9 cellular contexts compared by ENCODE assay signal in the genomic region with DNA sequence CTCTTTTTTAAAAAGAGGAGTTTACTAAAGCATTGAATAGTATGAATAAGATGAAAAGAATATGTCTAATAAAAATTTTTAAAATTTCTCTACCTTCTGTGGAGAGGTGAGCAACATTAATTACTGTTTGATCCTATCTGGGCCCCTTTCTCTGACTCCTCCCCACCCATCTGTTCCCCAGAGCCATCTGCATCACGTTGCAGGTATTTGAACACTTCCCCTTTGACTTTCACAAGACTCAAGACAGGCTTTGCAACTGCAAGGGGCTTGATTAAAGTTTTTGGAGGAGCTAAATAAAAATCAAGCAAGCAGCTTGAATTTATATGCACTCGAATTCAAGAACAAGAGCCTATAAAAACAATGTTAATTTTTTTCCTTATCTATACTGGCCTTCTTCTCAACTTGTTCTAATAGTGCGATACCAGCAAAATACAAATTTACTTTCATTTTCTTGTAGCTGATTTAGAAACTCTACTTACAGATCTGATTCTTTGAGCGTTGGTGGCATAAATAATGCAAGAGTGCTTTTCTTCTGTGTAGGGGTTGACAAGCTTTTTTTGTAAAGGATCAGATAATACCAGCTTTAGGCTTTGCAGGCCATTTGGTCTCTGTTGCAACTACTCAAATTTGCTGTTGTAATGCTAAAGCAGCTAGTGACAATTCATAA. TPM values are rescaled to one million over a fixed set of nuclear protein-coding genes. Genes with fewer than 3 reads are reported as not detected.
A peak's percentile ranks its signal among the peaks of the same experiment; 100 is the strongest.
DNase-seq lines count a peak whose midpoint lies in the region; ATAC-seq lines count a peak whose summit lies in the region.
"Had no signal": no experiment of that assay in that cellular context is flagged by ENCODE, and none has a peak within 500 bp of the region (broad histone marks: within the 10 kb centered on the region; RNA-seq: fewer than 3 reads in every experiment).

No MANE protein-coding gene starts in this region.

- peak; percentile 99 for ATAC-seq in HG02852 (IDR thresholded peaks at IDR 0.05; ENCODE audit: unreplicated experiment)
- ATAC-seq in natural killer cell treated with Interleukin-12 subunit alpha and Interleukin-12 subunit beta and Interleukin-15 and Interleukin-18, amount 100 ng/mL, for 72 hours: no peak

- no peaks in the 10 kb centered on the region for H3K27me3 Mint-ChIP-seq in natural killer cell treated with Interleukin-12 subunit alpha and Interleukin-12 subunit beta and Interleukin-15 and Interleukin-18, amount 100 ng/mL, for 72 hours

- H3K4me3 Mint-ChIP-seq in natural killer cell treated with Interleukin-12 subunit alpha and Interleukin-12 subunit beta and Interleukin-15 and Interleukin-18, amount 100 ng/mL, for 72 hours: peak overlapping the region; percentile 46

- no peaks in the 10 kb centered on the region for H3K36me3 Mint-ChIP-seq in natural killer cell treated with Interleukin-12 subunit alpha and Interleukin-12 subunit beta and Interleukin-15 and Interleukin-18, amount 100 ng/mL, for 72 hours

- no peaks in the 10 kb centered on the region for H3K9me3 Mint-ChIP-seq in natural killer cell treated with Interleukin-12 subunit alpha and Interleukin-12 subunit beta and Interleukin-15 and Interleukin-18, amount 100 ng/mL, for 72 hours

- H3K27ac Mint-ChIP-seq in natural killer cell treated with Interleukin-12 subunit alpha and Interleukin-12 subunit beta and Interleukin-15 and Interleukin-18, amount 100 ng/mL, for 72 hours: no peak overlapping the region

- H3K4me1 Mint-ChIP-seq in natural killer cell treated with Interleukin-12 subunit alpha and Interleukin-12 subunit beta and Interleukin-15 and Interleukin-18, amount 100 ng/mL, for 72 hours (ENCODE audit: low read depth in 2 of 2): peaks cover 7% of the 10 kb centered on the region in 2 donors

- peak; percentile 19 for DNase-seq in SIG-M5 treated with dmso at 0.1 percent for 504 hours (lab: John Stamatoyannopoulos, UW; ENCODE audit: unreplicated experiment)
- DNase-seq in SIG-M5 (lab: John Stamatoyannopoulos, UW): no peak
- peak; percentile 73 for DNase-seq in NOMO-1 treated with DMSO at 0.1 percent for 48 hours (lab: John Stamatoyannopoulos, UW; ENCODE audit: unreplicated experiment)
- no peak for DNase-seq in natural killer cell treated with Interleukin-12 subunit alpha and Interleukin-12 subunit beta and Interleukin-15 and Interleukin-18, amount 100 ng/mL, for 72 hours (ENCODE audit: low spot score)
- DNase-seq in glomerular visceral epithelial cell (ENCODE audit: extremely low spot score): no peak
- DNase-seq in NCI-H1417 treated with DMSO at 0.1 percent for 48 hours (lab: John Stamatoyannopoulos, UW): no peak
- DNase-seq in NCI-H1436 (lab: John Stamatoyannopoulos, UW): no peak
- DNase-seq: stimulated activated CD4-positive, alpha-beta T cell treated with anti-CD3 and anti-CD28 coated beads, Interleukin-1b, Interleukin-23, amount 100 ng/mL, for 48 hours had no signal

RNA-seq across cellular contexts. Expression of a gene that starts 21.3 kb away (rescaled TPM):
- total RNA-seq in natural killer cell treated with Interleukin-12 subunit alpha and Interleukin-12 subunit beta and Interleukin-15 and Interleukin-18, amount 100 ng/mL, for 72 hours: not detected

Comparison
In these comparisons a context has a peak if more than half of its experiments do, and no peak if none do; other contexts are left out.
1. DNase-seq: peak in SIG-M5 treated with dmso at 0.1 percent for 504 hours (single experiment) and NOMO-1 treated with DMSO at 0.1 percent for 48 hours (single experiment); none in SIG-M5 (single experiment), natural killer cell treated with Interleukin-12 subunit alpha and Interleukin-12 subunit beta and Interleukin-15 and Interleukin-18, amount 100 ng/mL, for 72 hours (single experiment), glomerular visceral epithelial cell (single experiment), NCI-H1417 treated with DMSO at 0.1 percent for 48 hours (single experiment) and NCI-H1436 (single experiment).